In the genomic region with DNA sequence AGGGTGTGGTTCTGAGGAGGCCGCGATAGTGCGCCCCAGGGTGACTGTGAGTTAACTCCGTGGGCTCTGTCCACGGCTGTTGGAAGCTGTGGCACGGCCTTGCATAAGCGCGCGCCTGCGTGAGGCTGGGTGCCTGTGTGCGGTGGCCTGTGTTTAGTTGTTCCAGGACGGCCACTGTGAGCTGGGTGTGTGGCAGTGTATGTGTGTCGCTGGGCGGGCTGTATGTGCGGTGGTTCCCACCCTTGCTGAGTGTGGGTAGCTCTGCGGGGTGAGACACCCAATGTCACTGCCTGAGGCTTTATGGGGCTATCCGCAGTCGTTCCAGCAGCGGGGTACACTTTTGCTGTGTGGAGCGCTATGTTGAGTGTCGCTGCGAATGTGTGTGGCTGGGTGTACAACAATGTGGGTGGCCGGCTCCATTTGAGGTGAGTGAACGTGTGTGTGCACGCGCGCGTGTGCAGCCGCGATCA, we compare ENCODE assay signal across 1 cellular context.
TF ChIP-seq lines count a peak whose summit lies in the region.

No MANE protein-coding gene starts in this region.

TF ChIP-seq in HepG2, 621 proteins besides CTCF, POLR2A, EP300 and RAD21 (continued from another document and continues in another):
- no peak for TF ChIP-seq TRIM24 (CRISPR knock-in tag; IDR thresholded peaks at IDR 0.05)
- peak; percentile 42; the same call in 1 of the 2 replicates for TF ChIP-seq ZNF598 (CRISPR knock-in tag; IDR thresholded peaks at IDR 0.05; ENCODE audit: borderline replicate concordance)
- peak; percentile 63; the same call in 1 of the 2 replicates for TF ChIP-seq MYC (CRISPR knock-in tag; IDR thresholded peaks at IDR 0.05; ENCODE audit: borderline replicate concordance)
- no peak for TF ChIP-seq RCOR2 (CRISPR knock-in tag; IDR thresholded peaks at IDR 0.05)
- no peak for TF ChIP-seq ARHGAP35 (CRISPR knock-in tag; IDR thresholded peaks at IDR 0.05; ENCODE audit: borderline replicate concordance)
- TF ChIP-seq, protein P1, sequence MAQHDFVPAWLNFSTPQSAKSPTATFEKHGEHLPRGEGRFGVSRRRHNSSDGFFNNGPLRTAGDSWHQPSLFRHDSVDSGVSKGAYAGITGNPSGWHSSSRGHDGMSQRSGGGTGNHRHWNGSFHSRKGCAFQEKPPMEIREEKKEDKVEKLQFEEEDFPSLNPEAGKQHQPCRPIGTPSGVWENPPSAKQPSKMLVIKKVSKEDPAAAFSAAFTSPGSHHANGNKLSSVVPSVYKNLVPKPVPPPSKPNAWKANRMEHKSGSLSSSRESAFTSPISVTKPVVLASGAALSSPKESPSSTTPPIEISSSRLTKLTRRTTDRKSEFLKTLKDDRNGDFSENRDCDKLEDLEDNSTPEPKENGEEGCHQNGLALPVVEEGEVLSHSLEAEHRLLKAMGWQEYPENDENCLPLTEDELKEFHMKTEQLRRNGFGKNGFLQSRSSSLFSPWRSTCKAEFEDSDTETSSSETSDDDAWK (CRISPR knock-in tag; IDR thresholded peaks at IDR 0.05): no peak
- TF ChIP-seq, protein P2, sequence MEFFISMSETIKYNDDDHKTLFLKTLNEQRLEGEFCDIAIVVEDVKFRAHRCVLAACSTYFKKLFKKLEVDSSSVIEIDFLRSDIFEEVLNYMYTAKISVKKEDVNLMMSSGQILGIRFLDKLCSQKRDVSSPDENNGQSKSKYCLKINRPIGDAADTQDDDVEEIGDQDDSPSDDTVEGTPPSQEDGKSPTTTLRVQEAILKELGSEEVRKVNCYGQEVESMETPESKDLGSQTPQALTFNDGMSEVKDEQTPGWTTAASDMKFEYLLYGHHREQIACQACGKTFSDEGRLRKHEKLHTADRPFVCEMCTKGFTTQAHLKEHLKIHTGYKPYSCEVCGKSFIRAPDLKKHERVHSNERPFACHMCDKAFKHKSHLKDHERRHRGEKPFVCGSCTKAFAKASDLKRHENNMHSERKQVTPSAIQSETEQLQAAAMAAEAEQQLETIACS (CRISPR knock-in tag; IDR thresholded peaks at IDR 0.05): no peak
- TF ChIP-seq IKZF4 (CRISPR knock-in tag; IDR thresholded peaks at IDR 0.05; ENCODE audit: borderline replicate concordance, low read depth, not compliant biosample characterization): peak; percentile 53
- TF ChIP-seq ZNF354B (CRISPR knock-in tag; IDR thresholded peaks at IDR 0.05): 0 out of 2 replicates have a peak, but pooled peaks have one; percentile 39
- no peak for TF ChIP-seq SATB2 (CRISPR knock-in tag; IDR thresholded peaks at IDR 0.05)
- TF ChIP-seq MTF2 (CRISPR knock-in tag; IDR thresholded peaks at IDR 0.05; ENCODE audit: borderline replicate concordance): no peak
- TF ChIP-seq CHD2 (IDR thresholded peaks at IDR 0.05; ENCODE audit: low read depth, low read length): no peak
- TF ChIP-seq, protein P3, sequence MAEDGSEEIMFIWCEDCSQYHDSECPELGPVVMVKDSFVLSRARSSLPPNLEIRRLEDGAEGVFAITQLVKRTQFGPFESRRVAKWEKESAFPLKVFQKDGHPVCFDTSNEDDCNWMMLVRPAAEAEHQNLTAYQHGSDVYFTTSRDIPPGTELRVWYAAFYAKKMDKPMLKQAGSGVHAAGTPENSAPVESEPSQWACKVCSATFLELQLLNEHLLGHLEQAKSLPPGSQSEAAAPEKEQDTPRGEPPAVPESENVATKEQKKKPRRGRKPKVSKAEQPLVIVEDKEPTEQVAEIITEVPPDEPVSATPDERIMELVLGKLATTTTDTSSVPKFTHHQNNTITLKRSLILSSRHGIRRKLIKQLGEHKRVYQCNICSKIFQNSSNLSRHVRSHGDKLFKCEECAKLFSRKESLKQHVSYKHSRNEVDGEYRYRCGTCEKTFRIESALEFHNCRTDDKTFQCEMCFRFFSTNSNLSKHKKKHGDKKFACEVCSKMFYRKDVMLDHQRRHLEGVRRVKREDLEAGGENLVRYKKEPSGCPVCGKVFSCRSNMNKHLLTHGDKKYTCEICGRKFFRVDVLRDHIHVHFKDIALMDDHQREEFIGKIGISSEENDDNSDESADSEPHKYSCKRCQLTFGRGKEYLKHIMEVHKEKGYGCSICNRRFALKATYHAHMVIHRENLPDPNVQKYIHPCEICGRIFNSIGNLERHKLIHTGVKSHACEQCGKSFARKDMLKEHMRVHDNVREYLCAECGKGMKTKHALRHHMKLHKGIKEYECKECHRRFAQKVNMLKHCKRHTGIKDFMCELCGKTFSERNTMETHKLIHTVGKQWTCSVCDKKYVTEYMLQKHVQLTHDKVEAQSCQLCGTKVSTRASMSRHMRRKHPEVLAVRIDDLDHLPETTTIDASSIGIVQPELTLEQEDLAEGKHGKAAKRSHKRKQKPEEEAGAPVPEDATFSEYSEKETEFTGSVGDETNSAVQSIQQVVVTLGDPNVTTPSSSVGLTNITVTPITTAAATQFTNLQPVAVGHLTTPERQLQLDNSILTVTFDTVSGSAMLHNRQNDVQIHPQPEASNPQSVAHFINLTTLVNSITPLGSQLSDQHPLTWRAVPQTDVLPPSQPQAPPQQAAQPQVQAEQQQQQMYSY (CRISPR knock-in tag; IDR thresholded peaks at IDR 0.05): no peak
- no peak; the same call in 1 of the 2 replicates for TF ChIP-seq PRMT3 (CRISPR knock-in tag; IDR thresholded peaks at IDR 0.05; ENCODE audit: borderline replicate concordance, low read depth)
- no peak for TF ChIP-seq NFYC (CRISPR knock-in tag; IDR thresholded peaks at IDR 0.05)
- no peak for TF ChIP-seq SP5 (CRISPR knock-in tag; IDR thresholded peaks at IDR 0.05; ENCODE audit: borderline replicate concordance, low read depth)
- TF ChIP-seq, protein P4, sequence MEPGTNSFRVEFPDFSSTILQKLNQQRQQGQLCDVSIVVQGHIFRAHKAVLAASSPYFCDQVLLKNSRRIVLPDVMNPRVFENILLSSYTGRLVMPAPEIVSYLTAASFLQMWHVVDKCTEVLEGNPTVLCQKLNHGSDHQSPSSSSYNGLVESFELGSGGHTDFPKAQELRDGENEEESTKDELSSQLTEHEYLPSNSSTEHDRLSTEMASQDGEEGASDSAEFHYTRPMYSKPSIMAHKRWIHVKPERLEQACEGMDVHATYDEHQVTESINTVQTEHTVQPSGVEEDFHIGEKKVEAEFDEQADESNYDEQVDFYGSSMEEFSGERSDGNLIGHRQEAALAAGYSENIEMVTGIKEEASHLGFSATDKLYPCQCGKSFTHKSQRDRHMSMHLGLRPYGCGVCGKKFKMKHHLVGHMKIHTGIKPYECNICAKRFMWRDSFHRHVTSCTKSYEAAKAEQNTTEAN (CRISPR knock-in tag; conservative IDR thresholded peaks at IDR 0.05): no peak; the same call in 1 of the 2 replicates
- TF ChIP-seq SNRNP70 (IDR thresholded peaks at IDR 0.05; ENCODE audit: low read depth, low read length): no peak
- TF ChIP-seq, protein P5, sequence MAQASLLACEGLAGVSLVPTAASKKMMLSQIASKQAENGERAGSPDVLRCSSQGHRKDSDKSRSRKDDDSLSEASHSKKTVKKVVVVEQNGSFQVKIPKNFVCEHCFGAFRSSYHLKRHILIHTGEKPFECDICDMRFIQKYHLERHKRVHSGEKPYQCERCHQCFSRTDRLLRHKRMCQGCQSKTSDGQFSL (CRISPR knock-in tag; IDR thresholded peaks at IDR 0.05): no peak
- TF ChIP-seq ZNF761 (CRISPR knock-in tag; conservative IDR thresholded peaks at IDR 0.05): 0 out of 2 replicates have a peak, but pooled peaks have one; percentile 46
- TF ChIP-seq, protein P6, sequence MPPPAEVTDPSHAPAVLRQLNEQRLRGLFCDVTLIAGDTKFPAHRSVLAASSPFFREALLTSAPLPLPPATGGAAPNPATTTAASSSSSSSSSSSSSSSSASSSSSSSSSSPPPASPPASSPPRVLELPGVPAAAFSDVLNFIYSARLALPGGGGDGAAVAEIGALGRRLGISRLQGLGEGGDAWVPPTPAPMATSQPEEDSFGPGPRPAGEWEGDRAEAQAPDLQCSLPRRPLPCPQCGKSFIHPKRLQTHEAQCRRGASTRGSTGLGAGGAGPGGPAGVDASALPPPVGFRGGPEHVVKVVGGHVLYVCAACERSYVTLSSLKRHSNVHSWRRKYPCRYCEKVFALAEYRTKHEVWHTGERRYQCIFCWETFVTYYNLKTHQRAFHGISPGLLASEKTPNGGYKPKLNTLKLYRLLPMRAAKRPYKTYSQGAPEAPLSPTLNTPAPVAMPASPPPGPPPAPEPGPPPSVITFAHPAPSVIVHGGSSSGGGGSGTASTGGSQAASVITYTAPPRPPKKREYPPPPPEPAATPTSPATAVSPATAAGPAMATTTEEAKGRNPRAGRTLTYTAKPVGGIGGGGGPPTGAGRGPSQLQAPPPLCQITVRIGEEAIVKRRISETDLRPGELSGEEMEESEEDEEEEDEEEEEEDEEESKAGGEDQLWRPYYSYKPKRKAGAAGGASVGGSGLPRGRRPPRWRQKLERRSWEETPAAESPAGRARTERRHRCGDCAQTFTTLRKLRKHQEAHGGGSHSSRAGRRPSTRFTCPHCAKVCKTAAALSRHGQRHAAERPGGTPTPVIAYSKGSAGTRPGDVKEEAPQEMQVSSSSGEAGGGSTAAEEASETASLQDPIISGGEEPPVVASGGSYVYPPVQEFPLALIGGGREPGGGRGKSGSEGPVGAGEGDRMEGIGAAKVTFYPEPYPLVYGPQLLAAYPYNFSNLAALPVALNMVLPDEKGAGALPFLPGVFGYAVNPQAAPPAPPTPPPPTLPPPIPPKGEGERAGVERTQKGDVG (CRISPR knock-in tag; IDR thresholded peaks at IDR 0.05; ENCODE audit: borderline replicate concordance): peak; percentile 71; the same call in 1 of the 2 replicates
- TF ChIP-seq, protein P7, sequence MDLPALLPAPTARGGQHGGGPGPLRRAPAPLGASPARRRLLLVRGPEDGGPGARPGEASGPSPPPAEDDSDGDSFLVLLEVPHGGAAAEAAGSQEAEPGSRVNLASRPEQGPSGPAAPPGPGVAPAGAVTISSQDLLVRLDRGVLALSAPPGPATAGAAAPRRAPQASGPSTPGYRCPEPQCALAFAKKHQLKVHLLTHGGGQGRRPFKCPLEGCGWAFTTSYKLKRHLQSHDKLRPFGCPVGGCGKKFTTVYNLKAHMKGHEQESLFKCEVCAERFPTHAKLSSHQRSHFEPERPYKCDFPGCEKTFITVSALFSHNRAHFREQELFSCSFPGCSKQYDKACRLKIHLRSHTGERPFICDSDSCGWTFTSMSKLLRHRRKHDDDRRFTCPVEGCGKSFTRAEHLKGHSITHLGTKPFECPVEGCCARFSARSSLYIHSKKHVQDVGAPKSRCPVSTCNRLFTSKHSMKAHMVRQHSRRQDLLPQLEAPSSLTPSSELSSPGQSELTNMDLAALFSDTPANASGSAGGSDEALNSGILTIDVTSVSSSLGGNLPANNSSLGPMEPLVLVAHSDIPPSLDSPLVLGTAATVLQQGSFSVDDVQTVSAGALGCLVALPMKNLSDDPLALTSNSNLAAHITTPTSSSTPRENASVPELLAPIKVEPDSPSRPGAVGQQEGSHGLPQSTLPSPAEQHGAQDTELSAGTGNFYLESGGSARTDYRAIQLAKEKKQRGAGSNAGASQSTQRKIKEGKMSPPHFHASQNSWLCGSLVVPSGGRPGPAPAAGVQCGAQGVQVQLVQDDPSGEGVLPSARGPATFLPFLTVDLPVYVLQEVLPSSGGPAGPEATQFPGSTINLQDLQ (CRISPR knock-in tag; IDR thresholded peaks at IDR 0.05): 0 out of 2 replicates have a peak, but pooled peaks have one; percentile 25
- TF ChIP-seq MAF1 (CRISPR knock-in tag; IDR thresholded peaks at IDR 0.05; ENCODE audit: borderline replicate concordance): no peak
- no peak for TF ChIP-seq ZNF33B (CRISPR knock-in tag; IDR thresholded peaks at IDR 0.05)
- TF ChIP-seq ELF3 (CRISPR knock-in tag; IDR thresholded peaks at IDR 0.05): no peak
- TF ChIP-seq, protein P8, sequence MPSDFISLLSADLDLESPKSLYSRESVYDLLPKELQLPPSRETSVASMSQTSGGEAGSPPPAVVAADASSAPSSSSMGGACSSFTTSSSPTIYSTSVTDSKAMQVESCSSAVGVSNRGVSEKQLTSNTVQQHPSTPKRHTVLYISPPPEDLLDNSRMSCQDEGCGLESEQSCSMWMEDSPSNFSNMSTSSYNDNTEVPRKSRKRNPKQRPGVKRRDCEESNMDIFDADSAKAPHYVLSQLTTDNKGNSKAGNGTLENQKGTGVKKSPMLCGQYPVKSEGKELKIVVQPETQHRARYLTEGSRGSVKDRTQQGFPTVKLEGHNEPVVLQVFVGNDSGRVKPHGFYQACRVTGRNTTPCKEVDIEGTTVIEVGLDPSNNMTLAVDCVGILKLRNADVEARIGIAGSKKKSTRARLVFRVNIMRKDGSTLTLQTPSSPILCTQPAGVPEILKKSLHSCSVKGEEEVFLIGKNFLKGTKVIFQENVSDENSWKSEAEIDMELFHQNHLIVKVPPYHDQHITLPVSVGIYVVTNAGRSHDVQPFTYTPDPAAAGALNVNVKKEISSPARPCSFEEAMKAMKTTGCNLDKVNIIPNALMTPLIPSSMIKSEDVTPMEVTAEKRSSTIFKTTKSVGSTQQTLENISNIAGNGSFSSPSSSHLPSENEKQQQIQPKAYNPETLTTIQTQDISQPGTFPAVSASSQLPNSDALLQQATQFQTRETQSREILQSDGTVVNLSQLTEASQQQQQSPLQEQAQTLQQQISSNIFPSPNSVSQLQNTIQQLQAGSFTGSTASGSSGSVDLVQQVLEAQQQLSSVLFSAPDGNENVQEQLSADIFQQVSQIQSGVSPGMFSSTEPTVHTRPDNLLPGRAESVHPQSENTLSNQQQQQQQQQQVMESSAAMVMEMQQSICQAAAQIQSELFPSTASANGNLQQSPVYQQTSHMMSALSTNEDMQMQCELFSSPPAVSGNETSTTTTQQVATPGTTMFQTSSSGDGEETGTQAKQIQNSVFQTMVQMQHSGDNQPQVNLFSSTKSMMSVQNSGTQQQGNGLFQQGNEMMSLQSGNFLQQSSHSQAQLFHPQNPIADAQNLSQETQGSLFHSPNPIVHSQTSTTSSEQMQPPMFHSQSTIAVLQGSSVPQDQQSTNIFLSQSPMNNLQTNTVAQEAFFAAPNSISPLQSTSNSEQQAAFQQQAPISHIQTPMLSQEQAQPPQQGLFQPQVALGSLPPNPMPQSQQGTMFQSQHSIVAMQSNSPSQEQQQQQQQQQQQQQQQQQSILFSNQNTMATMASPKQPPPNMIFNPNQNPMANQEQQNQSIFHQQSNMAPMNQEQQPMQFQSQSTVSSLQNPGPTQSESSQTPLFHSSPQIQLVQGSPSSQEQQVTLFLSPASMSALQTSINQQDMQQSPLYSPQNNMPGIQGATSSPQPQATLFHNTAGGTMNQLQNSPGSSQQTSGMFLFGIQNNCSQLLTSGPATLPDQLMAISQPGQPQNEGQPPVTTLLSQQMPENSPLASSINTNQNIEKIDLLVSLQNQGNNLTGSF (CRISPR knock-in tag; IDR thresholded peaks at IDR 0.05): 0 out of 2 replicates have a peak, but pooled peaks have one; percentile 39
- TF ChIP-seq RBM39 (IDR thresholded peaks at IDR 0.05; ENCODE audit: low read depth, low read length, poor library complexity, severe bottlenecking): no peak
- TF ChIP-seq, protein P9, sequence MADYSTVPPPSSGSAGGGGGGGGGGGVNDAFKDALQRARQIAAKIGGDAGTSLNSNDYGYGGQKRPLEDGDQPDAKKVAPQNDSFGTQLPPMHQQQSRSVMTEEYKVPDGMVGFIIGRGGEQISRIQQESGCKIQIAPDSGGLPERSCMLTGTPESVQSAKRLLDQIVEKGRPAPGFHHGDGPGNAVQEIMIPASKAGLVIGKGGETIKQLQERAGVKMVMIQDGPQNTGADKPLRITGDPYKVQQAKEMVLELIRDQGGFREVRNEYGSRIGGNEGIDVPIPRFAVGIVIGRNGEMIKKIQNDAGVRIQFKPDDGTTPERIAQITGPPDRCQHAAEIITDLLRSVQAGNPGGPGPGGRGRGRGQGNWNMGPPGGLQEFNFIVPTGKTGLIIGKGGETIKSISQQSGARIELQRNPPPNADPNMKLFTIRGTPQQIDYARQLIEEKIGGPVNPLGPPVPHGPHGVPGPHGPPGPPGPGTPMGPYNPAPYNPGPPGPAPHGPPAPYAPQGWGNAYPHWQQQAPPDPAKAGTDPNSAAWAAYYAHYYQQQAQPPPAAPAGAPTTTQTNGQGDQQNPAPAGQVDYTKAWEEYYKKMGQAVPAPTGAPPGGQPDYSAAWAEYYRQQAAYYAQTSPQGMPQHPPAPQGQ (CRISPR knock-in tag; IDR thresholded peaks at IDR 0.05; ENCODE audit: borderline replicate concordance): 0 out of 2 replicates have a peak, but pooled peaks have one; percentile 23
- 0 out of 2 replicates have a peak, but pooled peaks have one; percentile 36 for TF ChIP-seq KDM2A (CRISPR knock-in tag; IDR thresholded peaks at IDR 0.05; ENCODE audit: borderline replicate concordance, low read depth)
- no peak for TF ChIP-seq ZFP62 (CRISPR knock-in tag; IDR thresholded peaks at IDR 0.05)
- 0 out of 2 replicates have a peak, but pooled peaks have one; percentile 21 for TF ChIP-seq ZNF501 (CRISPR knock-in tag; IDR thresholded peaks at IDR 0.05)
- TF ChIP-seq ZNF572 (CRISPR knock-in tag; IDR thresholded peaks at IDR 0.05): peak; percentile 22; the same call in 1 of the 2 replicates
